ENCODE assay signal across 24 cellular contexts in genomic region chr13:80113714-80114454, GRCh38.
A peak's percentile ranks its signal among the peaks of the same experiment; 100 is the strongest.
DNase-seq lines count a peak whose midpoint lies in the region; ATAC-seq, FAIRE-seq and TF ChIP-seq lines count a peak whose summit lies in the region.
"Had no signal": no experiment of that assay in that cellular context is flagged by ENCODE, and none has a peak within 500 bp of the region (broad histone marks: within the 10 kb centered on the region; RNA-seq: fewer than 3 reads in every experiment).

No MANE protein-coding gene starts in this region.

- no TSS peak for BruUV-seq in PC-3 (replicated peaks; lab: Mats Ljungman, UMichigan)
- no TSS peak for BruUV-seq in Calu3 (replicated peaks; lab: Mats Ljungman, UMichigan)

- H3K4me3 Mint-ChIP-seq in Calu3 (ENCODE audit: low read depth, unreplicated experiment) = no peak overlapping the region
- H3K4me3 Mint-ChIP-seq: CD14-positive monocyte; CD4-positive, alpha-beta memory T cell; CD4-positive, CD25-positive, alpha-beta regulatory T cell; CD8-positive, alpha-beta memory T cell had no signal

- H3K27ac Mint-ChIP-seq in Calu3 (ENCODE audit: unreplicated experiment) = no peak overlapping the region
- H3K27ac Mint-ChIP-seq: CD14-positive monocyte; CD4-positive, alpha-beta memory T cell; CD4-positive, CD25-positive, alpha-beta regulatory T cell; CD8-positive, alpha-beta memory T cell had no signal

- peaks cover 20% of the 10 kb centered on the region; the same call in 1 of the 2 replicates for H3K4me1 ChIP-seq in PC-3 (ENCODE audit: insufficient read depth, low read length)
- H3K4me1 ChIP-seq: BLaER1 had no signal

- H3K4me1 Mint-ChIP-seq in Calu3 (ENCODE audit: low read depth, unreplicated experiment) = no peaks in the 10 kb centered on the region
- H3K4me1 Mint-ChIP-seq: CD14-positive monocyte; CD4-positive, alpha-beta memory T cell; CD4-positive, CD25-positive, alpha-beta regulatory T cell; CD8-positive, alpha-beta memory T cell had no signal

- TF ChIP-seq CTCF in PC-3 (conservative IDR thresholded peaks at IDR 0.05; ENCODE audit: low read depth, low read length) (no peak), Calu3 (IDR thresholded peaks at IDR 0.05; ENCODE audit: unreplicated experiment) (no peak)

- no peaks in the 10 kb centered on the region for H4K20me1 ChIP-seq in PC-3 (ENCODE audit: low read length)
- H4K20me1 ChIP-seq: BLaER1 had no signal

- H3K9ac ChIP-seq in PC-3 (ENCODE audit: low read length) = no peak overlapping the region
- H3K9ac ChIP-seq: BLaER1 had no signal

- CTCF ChIA-PET in PC-3 (lab: Charles Lee) = no interaction called here
- CTCF ChIA-PET in Calu3 (lab: Charles Lee) = no interaction called here

- H3K27me3 ChIP-seq in PC-3 (ENCODE audit: low read length) = no peaks in the 10 kb centered on the region
- H3K27me3 ChIP-seq: BE2C, BLaER1 had no signal

- POLR2A ChIA-PET in PC-3 (lab: Charles Lee; ENCODE audit: unreplicated experiment) = interaction anchor here (0.6 kb wide), 1 partner anchor 17 kb away, joined by 13 read pairs; no protein-coding TSS in a partner anchor

- H3K79me2 ChIP-seq in PC-3 (ENCODE audit: low read length) = no peaks in the 10 kb centered on the region

- no peaks in the 10 kb centered on the region for H3K36me3 ChIP-seq in PC-3 (ENCODE audit: low read depth, low read length)
- H3K36me3 ChIP-seq: BE2C, BLaER1 had no signal

- no peaks in the 10 kb centered on the region for H3K27me3 Mint-ChIP-seq in Calu3 (ENCODE audit: unreplicated experiment)
- H3K27me3 Mint-ChIP-seq: CD4-positive, CD25-positive, alpha-beta regulatory T cell had no signal

- ATAC-seq in GM18868 (IDR thresholded peaks at IDR 0.05; ENCODE audit: unreplicated experiment) = peak; percentile 40
- ATAC-seq in PC-3 = peak; percentile 67

- peak overlapping the region; percentile 73 for H3K27ac ChIP-seq in PC-3 (ENCODE audit: low read length)
- H3K27ac ChIP-seq: BLaER1 had no signal

- DNase-seq in PC-3 = peak; percentile 51
- DNase-seq in Calu3 = no peak
- DNase-seq in D341Med (ENCODE audit: low spot score) = no peak
- DNase-seq: 8988T; ACHN; BE2C; C1 segment of cervical spinal cord; CD4-positive, alpha-beta memory T cell; CD4-positive, CD25-positive, alpha-beta regulatory T cell; CD8-positive, alpha-beta memory T cell; COR-L47; DMS 273 treated with DMSO at 0.1 percent for 48 hours; DMS153; DMS53; DMS79; DND-41; EL; GDM1 had no signal

- no peaks in the 10 kb centered on the region for H3K9me3 Mint-ChIP-seq in Calu3 (ENCODE audit: low read depth, unreplicated experiment)
- H3K9me3 Mint-ChIP-seq: CD8-positive, alpha-beta memory T cell had no signal

- peak overlapping the region; percentile 5 for H3K4me2 ChIP-seq in PC-3 (ENCODE audit: low read length)
- H3K4me2 ChIP-seq: BLaER1 had no signal

- intact Hi-C loops in PC-3 (cut with micrococcal nuclease) (no loop called here), Calu3 (cut with micrococcal nuclease; ENCODE audit: unreplicated experiment) (no loop called here)

- no peaks in the 10 kb centered on the region for H3K36me3 Mint-ChIP-seq in Calu3 (ENCODE audit: insufficient read depth, unreplicated experiment)
- H3K36me3 Mint-ChIP-seq: CD14-positive monocyte; CD4-positive, alpha-beta memory T cell; CD4-positive, CD25-positive, alpha-beta regulatory T cell; CD8-positive, alpha-beta memory T cell had no signal

- no peaks in the 10 kb centered on the region for H3K9me3 ChIP-seq in PC-3 (ENCODE audit: low read length)
- H3K9me3 ChIP-seq: BE2C, BLaER1 had no signal

- no peak overlapping the region for H3K4me3 ChIP-seq in PC-3 (ENCODE audit: low read length)
- H3K4me3 ChIP-seq: BLaER1 had no signal

- H3F3A ChIP-seq in PC-3 (ENCODE audit: low read length, unreplicated experiment) = no peaks in the 10 kb centered on the region

- no peak overlapping the region for H2AFZ ChIP-seq in PC-3 (ENCODE audit: low read length)

- FAIRE-seq in islet of Langerhans (lab: Jason Lieb, UNC) = peak; percentile 17
- FAIRE-seq: A204.1, GM12891 had no signal

- no peaks in the 10 kb centered on the region for H3K9me2 ChIP-seq in PC-3 (replicated peaks; ENCODE audit: low read length)
